Comparison of ENCODE assay signal across 19 cellular contexts in the genomic region with DNA sequence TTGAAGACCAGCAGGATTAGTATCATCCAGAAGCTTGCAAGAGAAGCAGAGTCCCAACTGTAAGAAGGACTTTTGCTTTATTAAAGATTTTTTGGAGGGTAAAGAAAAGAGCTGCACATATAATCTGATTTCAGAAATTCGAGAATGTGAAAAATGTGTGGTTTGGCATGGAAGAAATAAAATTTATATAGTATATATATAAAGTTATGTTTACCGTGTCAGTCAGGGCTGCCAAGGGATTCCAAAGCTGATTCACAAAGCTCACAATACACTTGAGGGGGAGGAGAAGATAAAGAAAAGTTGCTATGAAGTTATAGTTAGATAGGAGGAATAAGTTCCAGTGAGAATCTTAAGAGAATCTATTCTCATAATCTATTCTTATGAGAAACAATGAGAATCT.
"Had no signal": no experiment of that assay in that cellular context is flagged by ENCODE, and none has a peak within 500 bp of the region (broad histone marks: within the 10 kb centered on the region; RNA-seq: fewer than 3 reads in every experiment).

No MANE protein-coding gene starts in this region.

- H3K27ac ChIP-seq: colonic mucosa, esophagus squamous epithelium, heart left ventricle, parathyroid adenoma, prostate gland, right lobe of liver, testis, tibial nerve, upper lobe of right lung had no signal

- H3K4me1 ChIP-seq: colonic mucosa, parathyroid adenoma, prostate gland, right lobe of liver, testis, tibial nerve, upper lobe of right lung had no signal

- H3K9me3 ChIP-seq: colonic mucosa, esophagus squamous epithelium, heart left ventricle, prostate gland, right lobe of liver, testis, tibial nerve, upper lobe of right lung had no signal

- H3K27ac Mint-ChIP-seq: naive B cell; nephron; stimulated activated memory B cell treated with anti-CD40 and anti-IgM and Interleukin-4, amounts not matched to agents 10 μg/mL and 1 μg/mL and 100 μg/mL, for 72 hours; stimulated activated naive CD8-positive, alpha-beta T cell treated with anti-CD3 and anti-CD28 coated beads, Interleukin-15, Interleukin-2, amounts not matched to agents 100 ng/mL and 50 ng/mL, for 24 hours had no signal

- H3K79me2 ChIP-seq: parathyroid adenoma had no signal

- H3K27me3 Mint-ChIP-seq: naive B cell; stimulated activated memory B cell treated with anti-CD40 and anti-IgM and Interleukin-4, amounts not matched to agents 10 μg/mL and 1 μg/mL and 100 μg/mL, for 72 hours; stimulated activated naive CD8-positive, alpha-beta T cell treated with anti-CD3 and anti-CD28 coated beads, Interleukin-15, Interleukin-2, amounts not matched to agents 100 ng/mL and 50 ng/mL, for 24 hours had no signal

- H3K4me3 ChIP-seq: colonic mucosa, esophagus squamous epithelium, heart left ventricle, prostate gland, right lobe of liver, testis, tibial nerve, upper lobe of right lung had no signal

- H3K4me1 Mint-ChIP-seq: naive B cell; nephron; stimulated activated memory B cell treated with anti-CD40 and anti-IgM and Interleukin-4, amounts not matched to agents 10 μg/mL and 1 μg/mL and 100 μg/mL, for 72 hours had no signal

- H2AFZ ChIP-seq: parathyroid adenoma had no signal

- H3K36me3 ChIP-seq: colonic mucosa, esophagus squamous epithelium, heart left ventricle, prostate gland, right lobe of liver, tibial nerve, upper lobe of right lung had no signal

- H3K9me3 Mint-ChIP-seq: nephron had no signal

- ATAC-seq: heart left ventricle; right lobe of liver; stimulated activated memory B cell treated with anti-CD40 and anti-IgM and Interleukin-4, amounts not matched to agents 10 μg/mL and 1 μg/mL and 100 μg/mL, for 72 hours; upper lobe of right lung had no signal

- H3K4me3 Mint-ChIP-seq: naive B cell; nephron; stimulated activated memory B cell treated with anti-CD40 and anti-IgM and Interleukin-4, amounts not matched to agents 10 μg/mL and 1 μg/mL and 100 μg/mL, for 72 hours; stimulated activated naive CD8-positive, alpha-beta T cell treated with anti-CD3 and anti-CD28 coated beads, Interleukin-15, Interleukin-2, amounts not matched to agents 100 ng/mL and 50 ng/mL, for 24 hours had no signal

- H3K27me3 ChIP-seq: colonic mucosa, esophagus squamous epithelium, heart left ventricle, right lobe of liver, testis, tibial nerve, upper lobe of right lung had no signal

- H3K9ac ChIP-seq: parathyroid adenoma had no signal

- H3K36me3 Mint-ChIP-seq: naive B cell; stimulated activated memory B cell treated with anti-CD40 and anti-IgM and Interleukin-4, amounts not matched to agents 10 μg/mL and 1 μg/mL and 100 μg/mL, for 72 hours had no signal

- DNase-seq: colonic mucosa; dermis blood vessel endothelial cell; esophagus squamous epithelium; heart left ventricle; hippocampal formation; kidney glomerular epithelial cell; mesendoderm; naive B cell; occipital lobe; right lobe of liver; stimulated activated CD4-positive, alpha-beta T cell treated with anti-CD3 and anti-CD28 coated beads, Interleukin-4, amount 100 ng/mL, for 24 hours; testis; upper lobe of right lung had no signal
